In genomic region chr15:58379454-58379853, GRCh38 we compare ENCODE assay signal across 5 cellular contexts. TPM values are rescaled to one million over a fixed set of nuclear protein-coding genes. Genes with fewer than 3 reads are reported as not detected.
"Had no signal": no experiment of that assay in that cellular context is flagged by ENCODE, and none has a peak within 500 bp of the region (broad histone marks: within the 10 kb centered on the region; RNA-seq: fewer than 3 reads in every experiment).

No MANE protein-coding gene starts in this region.

RNA-seq across cellular contexts. Expression of gene LIPC, which starts 52.3 kb away (rescaled TPM):
- total RNA-seq: endodermal cell, endothelial cell of umbilical vein, esophagus mucosa, foreskin keratinocyte, frontal cortex had no signal
- polyA plus RNA-seq: endothelial cell of umbilical vein, foreskin keratinocyte had no signal
